In genomic region chr18:48319796-48320638, GRCh38 we compare ENCODE assay signal across 12 cellular contexts.
DNase-seq lines count a peak whose midpoint lies in the region; TF ChIP-seq lines count a peak whose summit lies in the region.
"Had no signal": no experiment of that assay in that cellular context is flagged by ENCODE, and none has a peak within 500 bp of the region (broad histone marks: within the 10 kb centered on the region; RNA-seq: fewer than 3 reads in every experiment).

No MANE protein-coding gene starts in this region.

- no peak overlapping the region for H3K4me3 Mint-ChIP-seq in endodermal cell
- H3K4me3 Mint-ChIP-seq: H9, neural crest cell had no signal

- H3K27me3 Mint-ChIP-seq in endodermal cell (ENCODE audit: insufficient read depth), result peaks cover 3% of the 10 kb centered on the region

- H3K9ac ChIP-seq in endodermal cell (ENCODE audit: extremely low read depth, low read length, poor library complexity, severe bottlenecking), result no peak overlapping the region

- CTCF ChIA-PET in A673 (lab: Charles Lee), result no interaction called here

- H3K4me3 ChIP-seq in endodermal cell (ENCODE audit: low read length) (no peak overlapping the region), A673 (ENCODE audit: low read depth, low read length, poor library complexity, severe bottlenecking) (no peak overlapping the region)
- H3K4me3 ChIP-seq: tibial artery had no signal

- H3K36me3 Mint-ChIP-seq in endodermal cell (ENCODE audit: low read depth), result no peaks in the 10 kb centered on the region

- intact Hi-C loops in posterior vena cava (cut with DNase I), result no loop called here
- intact Hi-C loops in A673 (cut with micrococcal nuclease; ENCODE audit: unreplicated experiment), result no loop called here

- no peaks in the 10 kb centered on the region for H3K36me3 ChIP-seq in endodermal cell (ENCODE audit: control insufficient read depth, insufficient read depth, low read length)
- no peaks in the 10 kb centered on the region for H3K36me3 ChIP-seq in A673 (ENCODE audit: insufficient read depth, low read length, poor library complexity, severe bottlenecking)
- H3K36me3 ChIP-seq: tibial artery had no signal

- peaks cover 13% of the 10 kb centered on the region for H3K4me1 ChIP-seq in endodermal cell (ENCODE audit: control insufficient read depth, insufficient read depth, low read length)
- H3K4me1 ChIP-seq in A673 (ENCODE audit: insufficient read depth, low read length, poor library complexity, severe bottlenecking), result no peaks in the 10 kb centered on the region

- WGBS in endodermal cell (ENCODE audit: insufficient coverage in 1 of 2, insufficient read length in 1 of 2), 2 experiments, result 78 to 82% methylated on average over 5 to 10 of the region's 10 CpGs

- POLR2A ChIA-PET in A673 (lab: Charles Lee; ENCODE audit: low non-redundant PET), result interaction anchor here (0.7 kb wide), 1 partner anchor 20 kb away, joined by 4 read pairs; no protein-coding TSS in a partner anchor

- no peaks in the 10 kb centered on the region for H3K27me3 ChIP-seq in endodermal cell (ENCODE audit: control insufficient read depth, insufficient read depth, low read length, poor library complexity, severe bottlenecking)
- H3K27me3 ChIP-seq in A673 (replicated peaks; ENCODE audit: insufficient read depth, low read depth, low read length, poor library complexity), result no peaks in the 10 kb centered on the region
- H3K27me3 ChIP-seq: tibial artery had no signal

- no TSS peak for BruUV-seq in A673 (replicated peaks; lab: Mats Ljungman, UMichigan)

- H3K9me3 ChIP-seq in endodermal cell (ENCODE audit: control insufficient read depth, low read length) (no peaks in the 10 kb centered on the region), A673 (ENCODE audit: low read depth, low read length, poor library complexity, severe bottlenecking) (no peaks in the 10 kb centered on the region)
- H3K9me3 ChIP-seq: tibial artery had no signal

- H3K4me1 Mint-ChIP-seq in endodermal cell, result peaks cover 46% of the 10 kb centered on the region

- in situ Hi-C loops in GM13977 (cut with MboI; ENCODE audit: low pct_unique_long_range_greater_than_20kb, low sequenced_read_pairs, unreplicated experiment), result no loop called here

- H3K27ac Mint-ChIP-seq in endodermal cell, result peak overlapping the region; percentile 11

- DNase-seq in GM03348 (ENCODE audit: low spot score) (peak; percentile 43), NCI-H510A treated with DMSO at 0.1 percent for 48 hours (lab: John Stamatoyannopoulos, UW) (peak; percentile 80), endodermal cell (peak; percentile 75), posterior vena cava (ENCODE audit: low spot score) (peak; percentile 47), LoVo (ENCODE audit: low spot score) (no peak), A673 (ENCODE audit: low spot score) (no peak), GM13977 (ENCODE audit: low spot score) (no peak)
- DNase-seq in activated CD8-positive, alpha-beta memory T cell treated with anti-CD3 and anti-CD28 coated beads, Interleukin-2, amount 50 U/mL, for 48 hours, result no peak
- DNase-seq: H9, NCI-H187 treated with DMSO at 0.1 percent for 48 hours, tibial artery had no signal

- no peak for TF ChIP-seq CTCF in endodermal cell (conservative IDR thresholded peaks at IDR 0.05)
- TF ChIP-seq CTCF in A673 (conservative IDR thresholded peaks at IDR 0.05; ENCODE audit: low read depth, low read length), result no peak
- no peak for TF ChIP-seq CTCF in GM13977 (IDR thresholded peaks at IDR 0.05; ENCODE audit: extremely low read depth, insufficient read depth, missing control alignments)

- H3K27ac ChIP-seq in endodermal cell (ENCODE audit: low read depth, low read length) (no peak overlapping the region), A673 (ENCODE audit: low read depth, low read length, poor library complexity, severe bottlenecking) (no peak overlapping the region)
- H3K27ac ChIP-seq: tibial artery had no signal

- no peaks in the 10 kb centered on the region for H3K9me3 Mint-ChIP-seq in endodermal cell
- H3K9me3 Mint-ChIP-seq: H9 had no signal

Comparison
In these comparisons a context has a peak if more than half of its experiments do, and no peak if none do; other contexts are left out.
1. DNase-seq: peak in GM03348 (single experiment), NCI-H510A treated with DMSO at 0.1 percent for 48 hours (single experiment), endodermal cell (single experiment) and posterior vena cava (single experiment); none in LoVo (single experiment), A673 (single experiment), activated CD8-positive, alpha-beta memory T cell treated with anti-CD3 and anti-CD28 coated beads, Interleukin-2, amount 50 U/mL, for 48 hours (single experiment) and GM13977 (single experiment).